8 cellular contexts compared by ENCODE assay signal in the genomic region with DNA sequence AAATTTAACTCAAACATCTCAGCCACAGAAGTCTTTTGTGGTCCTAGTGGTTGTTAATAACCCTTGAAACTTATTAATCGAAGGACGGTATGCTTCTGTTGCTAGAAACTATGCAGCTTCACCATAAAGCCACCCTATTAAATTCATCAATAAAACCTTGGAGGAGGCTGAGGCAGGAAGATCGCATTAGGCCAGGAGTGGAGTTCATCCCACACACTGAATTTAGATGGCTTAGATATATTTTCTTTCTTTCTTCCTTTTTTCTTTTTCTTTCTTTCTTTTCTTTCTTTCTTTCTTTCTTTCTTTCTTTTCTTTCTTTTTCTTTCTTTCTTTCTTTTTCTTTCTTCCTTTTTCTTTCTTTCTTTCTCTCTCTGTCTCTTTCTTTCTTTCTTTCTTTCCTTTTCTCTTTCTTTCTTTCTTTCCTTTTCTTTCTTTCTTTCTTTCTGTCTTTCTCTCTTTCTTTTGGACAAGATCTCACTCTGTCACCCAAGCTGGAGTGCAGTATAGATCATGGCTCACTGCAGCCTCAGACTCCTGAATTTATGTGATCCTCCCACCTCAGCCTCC.
"Had no signal": no experiment of that assay in that cellular context is flagged by ENCODE, and none has a peak within 500 bp of the region (broad histone marks: within the 10 kb centered on the region; RNA-seq: fewer than 3 reads in every experiment).

No MANE protein-coding gene starts in this region.

- DNase-seq: GM23248, GOT3, H9, HCEC 1CT, HFFc6, KG1 had no signal

- H3K9ac ChIP-seq: GM23248 had no signal

- FAIRE-seq: H54, HTR-8/SVneo had no signal

- H3K27ac ChIP-seq: GM23248 had no signal

- H3K4me3 ChIP-seq: GM23248 had no signal

- H2AFZ ChIP-seq: GM23248 had no signal
